ENCODE assay signal across 12 cellular contexts in genomic region chr20:51631953-51632352, GRCh38.
A peak's percentile ranks its signal among the peaks of the same experiment; 100 is the strongest.
DNase-seq lines count a peak whose midpoint lies in the region; ATAC-seq, FAIRE-seq and TF ChIP-seq lines count a peak whose summit lies in the region.
"Had no signal": no experiment of that assay in that cellular context is flagged by ENCODE, and none has a peak within 500 bp of the region (broad histone marks: within the 10 kb centered on the region; RNA-seq: fewer than 3 reads in every experiment).

No MANE protein-coding gene starts in this region.

- H3K4me3 ChIP-seq in HepG2 (replicated peaks in 1 of 3; ENCODE audit: insufficient read depth in 1 of 3, low read depth in 2 of 3, low read length in 3 of 3) (no peak overlapping the region), right lobe of liver (no peak overlapping the region), duodenal mucosa (ENCODE audit: low read depth in 1 of 2, low read length in 2 of 2) (no peak overlapping the region), parathyroid adenoma (ENCODE audit: low read depth, low read length) (no peak overlapping the region)
- H3K4me3 ChIP-seq: MG63 had no signal

- H3K79me2 ChIP-seq in HepG2 (ENCODE audit: insufficient read depth, low read length) (no peaks in the 10 kb centered on the region), parathyroid adenoma (no peaks in the 10 kb centered on the region)

- H3K9me3 ChIP-seq in HepG2 (ENCODE audit: low read length) (no peaks in the 10 kb centered on the region), right lobe of liver (no peaks in the 10 kb centered on the region), duodenal mucosa (ENCODE audit: control insufficient read depth in 1 of 2, low read length in 2 of 2) (no peaks in the 10 kb centered on the region), parathyroid adenoma (ENCODE audit: control insufficient read depth, low read length) (no peaks in the 10 kb centered on the region)
- H3K9me3 ChIP-seq: MG63 had no signal

- no peak for TF ChIP-seq RAD21 in HepG2 (CRISPR knock-in tag; IDR thresholded peaks at IDR 0.05)

- TF ChIP-seq POLR2A in HepG2 (IDR thresholded peaks at IDR 0.05; ENCODE audit: insufficient read depth in 1 of 2, low read depth in 2 of 2, low read length in 2 of 2) = no peak
- TF ChIP-seq POLR2A in right lobe of liver (IDR thresholded peaks at IDR 0.05) = no peak

- ATAC-seq in HepG2 (no peak), right lobe of liver (no peak), HG02623 (IDR thresholded peaks at IDR 0.05; ENCODE audit: unreplicated experiment) (no peak), GM21717 (IDR thresholded peaks at IDR 0.05; ENCODE audit: unreplicated experiment) (no peak), HG03159 (IDR thresholded peaks at IDR 0.05; ENCODE audit: unreplicated experiment) (no peak)
- no peak for ATAC-seq in activated CD4-positive, CD25-positive, alpha-beta regulatory T cell treated with anti-CD3 and anti-CD28 coated beads, Interleukin-2, amount 50 U/mL, for 24 hours

- WGBS in HepG2 (ENCODE audit: low lambda C conversion rate) = 93% methylated on average over 6 of the region's 6 CpGs
- 92% methylated on average over 4 of the region's 6 CpGs for WGBS in right lobe of liver (ENCODE audit: insufficient coverage, low coverage, low lambda C conversion rate, missing lambda C conversion rate)

- H3K9ac ChIP-seq in HepG2 (ENCODE audit: insufficient read depth, low read depth, low read length) (no peak overlapping the region), duodenal mucosa (ENCODE audit: low read depth in 1 of 2, low read length in 2 of 2) (no peak overlapping the region), parathyroid adenoma (no peak overlapping the region)

- TF ChIP-seq CTCF in HepG2 (CRISPR knock-in tag; IDR thresholded peaks at IDR 0.05) = no peak
- no peak for TF ChIP-seq CTCF in right lobe of liver (IDR thresholded peaks at IDR 0.05)
- no peak for TF ChIP-seq CTCF in parathyroid adenoma (IDR thresholded peaks at IDR 0.05)

- TF ChIP-seq EP300 in HepG2 (IDR thresholded peaks at IDR 0.05; ENCODE audit: low read depth in 2 of 2, low read length in 2 of 2) (no peak), HepG2 (CRISPR knock-in tag; IDR thresholded peaks at IDR 0.05; ENCODE audit: borderline replicate concordance) (no peak)

- CTCF ChIA-PET in HepG2 (lab: Yijun Ruan, JAX; ENCODE audit: low intra/inter-chr PET ratio, low total read pairs) = no interaction called here

- intact Hi-C loops in HepG2 (cut with micrococcal nuclease; ENCODE audit: unreplicated experiment) = no loop called here
- intact Hi-C loops in right lobe of liver (cut with DNase I) = loop anchor here in 1 of 2 donors (10.0 kb wide), 1 partner anchor 333 kb away; no protein-coding TSS in a partner anchor

- H3K36me3 ChIP-seq in HepG2 (replicated peaks in 1 of 2; ENCODE audit: control insufficient read depth in 1 of 2, insufficient read depth in 2 of 2, low read length in 2 of 2) (peaks cover 6 to 11% of the 10 kb centered on the region in 2 experiments; a peak in 3 of 5 replicates), right lobe of liver (no peaks in the 10 kb centered on the region), duodenal mucosa (ENCODE audit: control insufficient read depth in 1 of 2, insufficient read depth in 2 of 2, low read length in 2 of 2) (peaks cover 0 to 14% of the 10 kb centered on the region in 2 donors), parathyroid adenoma (ENCODE audit: control insufficient read depth, insufficient read depth, low read length) (no peaks in the 10 kb centered on the region)

- DNase-seq in HepG2 (ENCODE audit: low spot score) (no peak), right lobe of liver (no peak)
- DNase-seq: NCI-H345 had no signal

- H3K4me2 ChIP-seq in HepG2 (ENCODE audit: low read depth, low read length) = no peak overlapping the region
- no peak overlapping the region for H3K4me2 ChIP-seq in parathyroid adenoma (ENCODE audit: low read length)

- H2AFZ ChIP-seq in HepG2 (ENCODE audit: low read length) = no peak overlapping the region
- no peak overlapping the region for H2AFZ ChIP-seq in parathyroid adenoma

- H3K27me3 ChIP-seq in HepG2 (ENCODE audit: control insufficient read depth in 1 of 2, insufficient read depth in 2 of 2, low read length in 2 of 2) (no peaks in the 10 kb centered on the region), right lobe of liver (no peaks in the 10 kb centered on the region), duodenal mucosa (ENCODE audit: control insufficient read depth in 1 of 2, insufficient read depth in 2 of 2, low read length in 2 of 2) (no peaks in the 10 kb centered on the region), parathyroid adenoma (ENCODE audit: control insufficient read depth, insufficient read depth, low read length) (no peaks in the 10 kb centered on the region)
- H3K27me3 ChIP-seq: MG63 had no signal

- H3K27ac ChIP-seq in HepG2 (ENCODE audit: extremely low read length, insufficient read depth, low read length) = no peak overlapping the region
- peak overlapping the region in 1 of 3 donors; percentile 30 for H3K27ac ChIP-seq in right lobe of liver
- peak overlapping the region; percentile 57 for H3K27ac ChIP-seq in duodenal mucosa (ENCODE audit: low read depth, low read length)
- H3K27ac ChIP-seq in parathyroid adenoma = peak overlapping the region; percentile 68

- peaks cover 30% of the 10 kb centered on the region for H3K4me1 ChIP-seq in HepG2 (ENCODE audit: insufficient read depth, low read length)
- H3K4me1 ChIP-seq in right lobe of liver = no peaks in the 10 kb centered on the region
- H3K4me1 ChIP-seq in duodenal mucosa (ENCODE audit: control insufficient read depth in 1 of 2, insufficient read depth in 2 of 2, low read length in 2 of 2) = peaks cover 17 to 18% of the 10 kb centered on the region in 2 donors
- H3K4me1 ChIP-seq in parathyroid adenoma = peaks cover 12% of the 10 kb centered on the region

- FAIRE-seq in HepG2 (lab: Jason Lieb, UNC) = no peak
- FAIRE-seq: GM18507, TTC549 had no signal

- BruUV-seq in HepG2 (replicated peaks; lab: Mats Ljungman, UMichigan) = no TSS peak

- POLR2A ChIA-PET in HepG2 (lab: Yijun Ruan, JAX) = no interaction called here

- in situ Hi-C loops in HepG2 (cut with HindIII; ENCODE audit: extremely low pct_ligation_motif_present, low pct_unique_long_range_greater_than_20kb) = no loop called here

- H4K20me1 ChIP-seq in HepG2 (ENCODE audit: insufficient read depth, low read length) = no peaks in the 10 kb centered on the region

TF ChIP-seq in HepG2, 621 proteins besides CTCF, POLR2A, EP300 and RAD21:
- TF ChIP-seq ZSCAN30 (CRISPR knock-in tag; IDR thresholded peaks at IDR 0.05) (no peak), ZNF24 (IDR thresholded peaks at IDR 0.05) (no peak), ZNF121 (CRISPR knock-in tag; IDR thresholded peaks at IDR 0.05) (peak; percentile 78; the same call in 1 of the 2 replicates)
- TF ChIP-seq, protein P1, sequence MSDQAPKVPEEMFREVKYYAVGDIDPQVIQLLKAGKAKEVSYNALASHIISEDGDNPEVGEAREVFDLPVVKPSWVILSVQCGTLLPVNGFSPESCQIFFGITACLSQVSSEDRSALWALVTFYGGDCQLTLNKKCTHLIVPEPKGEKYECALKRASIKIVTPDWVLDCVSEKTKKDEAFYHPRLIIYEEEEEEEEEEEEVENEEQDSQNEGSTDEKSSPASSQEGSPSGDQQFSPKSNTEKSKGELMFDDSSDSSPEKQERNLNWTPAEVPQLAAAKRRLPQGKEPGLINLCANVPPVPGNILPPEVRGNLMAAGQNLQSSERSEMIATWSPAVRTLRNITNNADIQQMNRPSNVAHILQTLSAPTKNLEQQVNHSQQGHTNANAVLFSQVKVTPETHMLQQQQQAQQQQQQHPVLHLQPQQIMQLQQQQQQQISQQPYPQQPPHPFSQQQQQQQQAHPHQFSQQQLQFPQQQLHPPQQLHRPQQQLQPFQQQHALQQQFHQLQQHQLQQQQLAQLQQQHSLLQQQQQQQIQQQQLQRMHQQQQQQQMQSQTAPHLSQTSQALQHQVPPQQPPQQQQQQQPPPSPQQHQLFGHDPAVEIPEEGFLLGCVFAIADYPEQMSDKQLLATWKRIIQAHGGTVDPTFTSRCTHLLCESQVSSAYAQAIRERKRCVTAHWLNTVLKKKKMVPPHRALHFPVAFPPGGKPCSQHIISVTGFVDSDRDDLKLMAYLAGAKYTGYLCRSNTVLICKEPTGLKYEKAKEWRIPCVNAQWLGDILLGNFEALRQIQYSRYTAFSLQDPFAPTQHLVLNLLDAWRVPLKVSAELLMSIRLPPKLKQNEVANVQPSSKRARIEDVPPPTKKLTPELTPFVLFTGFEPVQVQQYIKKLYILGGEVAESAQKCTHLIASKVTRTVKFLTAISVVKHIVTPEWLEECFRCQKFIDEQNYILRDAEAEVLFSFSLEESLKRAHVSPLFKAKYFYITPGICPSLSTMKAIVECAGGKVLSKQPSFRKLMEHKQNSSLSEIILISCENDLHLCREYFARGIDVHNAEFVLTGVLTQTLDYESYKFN (CRISPR knock-in tag; conservative IDR thresholded peaks at IDR 0.05) = no peak
